38 cellular contexts compared by ENCODE assay signal in genomic region chr7:118801366-118801765, GRCh38.
"Had no signal": no experiment of that assay in that cellular context is flagged by ENCODE, and none has a peak within 500 bp of the region (broad histone marks: within the 10 kb centered on the region; RNA-seq: fewer than 3 reads in every experiment).

No MANE protein-coding gene starts in this region.

- H3K36me3 ChIP-seq: adrenal gland, ascending aorta, brain microvascular endothelial cell, breast epithelium, cardiac muscle cell had no signal

- H3K4me3 ChIP-seq: adrenal gland, ascending aorta, body of pancreas, breast epithelium, cardiac muscle cell had no signal

- H3K36me3 Mint-ChIP-seq: activated naive CD4-positive, alpha-beta T cell treated with anti-CD3 and anti-CD28 coated beads, Interleukin-2, amount 10 ng/mL, durations not matched to agents 7 days and 5 days; activated naive CD4-positive, alpha-beta T cell treated with anti-CD3 and anti-CD28 coated beads, Interleukin-2, amount 50 U/mL, for 24 hours; activated naive CD8-positive, alpha-beta T cell; activated naive CD8-positive, alpha-beta T cell treated with anti-CD3 and anti-CD28 coated beads for 36 hours; activated naive CD8-positive, alpha-beta T cell treated with anti-CD3 and anti-CD28 coated beads, Interleukin-2, amount 10 ng/mL, durations not matched to agents 7 days and 5 days; brain had no signal

- FAIRE-seq: astrocyte, bronchial epithelial cell had no signal

- H3K27me3 Mint-ChIP-seq: activated naive CD4-positive, alpha-beta T cell treated with anti-CD3 and anti-CD28 coated beads, Interleukin-2, amount 10 ng/mL, durations not matched to agents 7 days and 5 days; activated naive CD4-positive, alpha-beta T cell treated with anti-CD3 and anti-CD28 coated beads, Interleukin-2, amount 50 U/mL, for 24 hours; activated naive CD8-positive, alpha-beta T cell; activated naive CD8-positive, alpha-beta T cell treated with anti-CD3 and anti-CD28 coated beads for 36 hours; activated naive CD8-positive, alpha-beta T cell treated with anti-CD3 and anti-CD28 coated beads, Interleukin-2, amount 10 ng/mL, durations not matched to agents 7 days and 5 days; activated naive CD8-positive, alpha-beta T cell treated with anti-CD3 and anti-CD28 coated beads, Interleukin-2, amount 50 U/mL, for 24 hours; activated T-helper 17 cell treated with anti-CD3 and anti-CD28 coated beads, Interleukin-2, amount 50 U/mL, for 72 hours; brain; central memory CD8-positive, alpha-beta T cell had no signal

- ATAC-seq: activated naive CD4-positive, alpha-beta T cell treated with anti-CD3 and anti-CD28 coated beads, Interleukin-2, amount 50 U/mL, for 72 hours; activated naive CD8-positive, alpha-beta T cell treated with anti-CD3 and anti-CD28 coated beads, Interleukin-2, amount 50 U/mL, for 24 hours; activated T-cell treated with anti-CD3 and anti-CD28 coated beads, Interleukin-2, amount 50 U/mL, for 4 hours; activated T-cell treated with anti-CD3 and anti-CD28 coated beads, Interleukin-2, amount 50 U/mL, for 72 hours; activated T-helper 17 cell treated with anti-CD3 and anti-CD28 coated beads, Interleukin-2, amount 50 U/mL, for 72 hours; body of pancreas had no signal

- H3K9me3 Mint-ChIP-seq: activated naive CD4-positive, alpha-beta T cell treated with anti-CD3 and anti-CD28 coated beads, Interleukin-2, amount 50 U/mL, for 24 hours had no signal

- H3K27me3 ChIP-seq: adrenal gland, ascending aorta, body of pancreas, brain microvascular endothelial cell, breast epithelium, cardiac muscle cell had no signal

- H3K4me1 ChIP-seq: adrenal gland, ascending aorta, body of pancreas, breast epithelium had no signal

- H3K27ac Mint-ChIP-seq: activated naive CD4-positive, alpha-beta T cell treated with anti-CD3 and anti-CD28 coated beads for 36 hours; activated naive CD4-positive, alpha-beta T cell treated with anti-CD3 and anti-CD28 coated beads, Interleukin-2, amount 10 ng/mL, durations not matched to agents 7 days and 5 days; activated naive CD4-positive, alpha-beta T cell treated with anti-CD3 and anti-CD28 coated beads, Interleukin-2, amount 50 U/mL, for 24 hours; activated naive CD4-positive, alpha-beta T cell treated with anti-CD3 and anti-CD28 coated beads, Interleukin-2, amount 50 U/mL, for 72 hours; activated naive CD8-positive, alpha-beta T cell; activated naive CD8-positive, alpha-beta T cell treated with anti-CD3 and anti-CD28 coated beads for 36 hours; activated naive CD8-positive, alpha-beta T cell treated with anti-CD3 and anti-CD28 coated beads, Interleukin-2, amount 10 ng/mL, durations not matched to agents 7 days and 5 days; activated naive CD8-positive, alpha-beta T cell treated with anti-CD3 and anti-CD28 coated beads, Interleukin-2, amount 50 U/mL, for 24 hours; activated T-cell treated with anti-CD3 and anti-CD28 coated beads, Interleukin-2, amount 50 U/mL, for 72 hours; activated T-helper 1 cell treated with anti-CD3 and anti-CD28 coated beads, Interleukin-12 subunit alpha, Interleukin-12 subunit beta, Interleukin-2, Interleukin-4 antibody, amounts not matched to agents 30 ng/mL and 10 ng/mL and 1 ng/mL, durations not matched to agents 14 hours and 24 hours and 36 hours; activated T-helper 17 cell treated with anti-CD3 and anti-CD28 coated beads, Interleukin-2, amount 50 U/mL, for 72 hours; activated T-helper 2 cell treated with anti-CD3 and anti-CD28 coated beads, Interferon-gamma antibody, Interleukin-2, Interleukin-4, amounts not matched to agents 10 μg/mL and 5 μg/mL and 100 μg/mL, durations not matched to agents 14 hours and 24 hours and 36 hours; brain had no signal

- H3K27ac ChIP-seq: adrenal gland, ascending aorta, body of pancreas, brain microvascular endothelial cell, breast epithelium, cardiac muscle cell had no signal

- DNase-seq: activated effector memory CD4-positive, alpha-beta T cell treated with anti-CD3 and anti-CD28 coated beads, Interleukin-2, amount 50 U/mL, for 16 hours; activated effector memory CD4-positive, alpha-beta T cell treated with Interleukin-2 at 50 U/mL for 16 hours; activated gamma-delta T cell; activated gamma-delta T cell treated with Interleukin-2 at 50 U/mL for 16 hours; activated naive CD4-positive, alpha-beta T cell; activated naive CD4-positive, alpha-beta T cell treated with anti-CD3 and anti-CD28 coated beads for 36 hours; activated naive CD4-positive, alpha-beta T cell treated with anti-CD3 and anti-CD28 coated beads, Interleukin-2, amount 10 ng/mL, durations not matched to agents 7 days and 5 days; activated naive CD4-positive, alpha-beta T cell treated with anti-CD3 and anti-CD28 coated beads, Interleukin-2, amount 50 U/mL, for 16 hours; activated naive CD4-positive, alpha-beta T cell treated with Interleukin-2 at 50 U/mL for 16 hours; activated naive CD8-positive, alpha-beta T cell treated with anti-CD3 and anti-CD28 coated beads for 36 hours; activated naive CD8-positive, alpha-beta T cell treated with anti-CD3 and anti-CD28 coated beads, Interleukin-2, amount 10 ng/mL, durations not matched to agents 7 days and 5 days; activated naive CD8-positive, alpha-beta T cell treated with anti-CD3 and anti-CD28 coated beads, Interleukin-2, amount 50 U/mL, for 24 hours; activated T-cell treated with anti-CD3 and anti-CD28 coated beads, Interleukin-2, amount 50 U/mL, for 4 hours; activated T-cell treated with anti-CD3 and anti-CD28 coated beads, Interleukin-2, amount 50 U/mL, for 48 hours; activated T-cell treated with anti-CD3 and anti-CD28 coated beads, Interleukin-2, amount 50 U/mL, for 72 hours; adrenal gland; amniotic stem cell; amygdala; anterior cingulate cortex; aorta; body of pancreas; brain microvascular endothelial cell; caudate nucleus; central memory CD4-positive, alpha-beta T cell; cerebellar nuclear complex had no signal

- H3K9me3 ChIP-seq: adrenal gland, ascending aorta, body of pancreas had no signal

- H3K4me1 Mint-ChIP-seq: activated naive CD4-positive, alpha-beta T cell treated with anti-CD3 and anti-CD28 coated beads, Interleukin-2, amount 10 ng/mL, durations not matched to agents 7 days and 5 days; activated naive CD4-positive, alpha-beta T cell treated with anti-CD3 and anti-CD28 coated beads, Interleukin-2, amount 50 U/mL, for 24 hours; activated naive CD8-positive, alpha-beta T cell treated with anti-CD3 and anti-CD28 coated beads for 36 hours; activated naive CD8-positive, alpha-beta T cell treated with anti-CD3 and anti-CD28 coated beads, Interleukin-2, amount 10 ng/mL, durations not matched to agents 7 days and 5 days; activated naive CD8-positive, alpha-beta T cell treated with anti-CD3 and anti-CD28 coated beads, Interleukin-2, amount 50 U/mL, for 24 hours; activated T-helper 17 cell treated with anti-CD3 and anti-CD28 coated beads, Interleukin-2, amount 50 U/mL, for 72 hours; brain; central memory CD8-positive, alpha-beta T cell had no signal

- H3K4me3 Mint-ChIP-seq: activated naive CD4-positive, alpha-beta T cell treated with anti-CD3 and anti-CD28 coated beads for 36 hours; activated naive CD4-positive, alpha-beta T cell treated with anti-CD3 and anti-CD28 coated beads, Interleukin-2, amount 10 ng/mL, durations not matched to agents 7 days and 5 days; activated naive CD4-positive, alpha-beta T cell treated with anti-CD3 and anti-CD28 coated beads, Interleukin-2, amount 50 U/mL, for 24 hours; activated naive CD8-positive, alpha-beta T cell; activated naive CD8-positive, alpha-beta T cell treated with anti-CD3 and anti-CD28 coated beads for 36 hours; activated naive CD8-positive, alpha-beta T cell treated with anti-CD3 and anti-CD28 coated beads, Interleukin-2, amount 10 ng/mL, durations not matched to agents 7 days and 5 days; activated naive CD8-positive, alpha-beta T cell treated with anti-CD3 and anti-CD28 coated beads, Interleukin-2, amount 50 U/mL, for 24 hours; activated T-cell treated with anti-CD3 and anti-CD28 coated beads, Interleukin-2, amount 50 U/mL, for 4 hours; activated T-cell treated with anti-CD3 and anti-CD28 coated beads, Interleukin-2, amount 50 U/mL, for 72 hours; activated T-helper 1 cell treated with anti-CD3 and anti-CD28 coated beads, Interleukin-12 subunit alpha, Interleukin-12 subunit beta, Interleukin-2, Interleukin-4 antibody, amounts not matched to agents 30 ng/mL and 10 ng/mL and 1 ng/mL, durations not matched to agents 14 hours and 24 hours and 36 hours; activated T-helper 17 cell treated with anti-CD3 and anti-CD28 coated beads, Interleukin-2, amount 50 U/mL, for 72 hours; brain; central memory CD8-positive, alpha-beta T cell had no signal
